In the genomic region with DNA sequence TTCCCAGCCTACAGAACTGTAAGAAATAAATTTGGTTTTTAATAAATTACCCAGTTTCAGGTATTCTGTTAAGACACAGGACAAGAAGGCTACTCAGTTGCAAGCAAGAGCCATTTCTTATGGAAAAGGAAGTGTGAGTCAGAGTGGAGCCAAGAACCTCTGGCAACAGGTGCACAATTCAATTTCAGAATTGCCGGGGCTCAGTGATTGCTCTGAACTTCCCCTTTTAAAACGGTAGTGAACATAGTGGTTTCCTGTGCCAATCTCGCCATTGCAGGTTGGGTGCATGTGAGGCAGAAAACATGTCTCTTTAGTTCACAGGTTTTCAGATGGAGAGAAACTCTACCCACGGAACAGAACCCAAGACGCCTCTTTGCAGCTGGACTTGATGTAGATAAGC, we compare ENCODE assay signal across 12 cellular contexts. TPM values are rescaled to one million over a fixed set of nuclear protein-coding genes. Genes with fewer than 3 reads are reported as not detected.
DNase-seq lines count a peak whose midpoint lies in the region; ATAC-seq and TF ChIP-seq lines count a peak whose summit lies in the region.
"Had no signal": no experiment of that assay in that cellular context is flagged by ENCODE, and none has a peak within 500 bp of the region (broad histone marks: within the 10 kb centered on the region; RNA-seq: fewer than 3 reads in every experiment).

No MANE protein-coding gene starts in this region.

- H3K27ac Mint-ChIP-seq in activated CD8-positive, alpha-beta memory T cell treated with anti-CD3 and anti-CD28 coated beads, Interleukin-2, amount 10 ng/mL, durations not matched to agents 7 days and 5 days, result peak overlapping the region; percentile 45
- peak overlapping the region; percentile 30 for H3K27ac Mint-ChIP-seq in stimulated activated memory B cell treated with anti-CD40 and anti-IgM and Interleukin-4, amounts not matched to agents 10 μg/mL and 1 μg/mL and 100 μg/mL, for 72 hours
- H3K27ac Mint-ChIP-seq: T-helper 2 cell treated with Interferon-gamma antibody and Interleukin-4, amounts not matched to agents 5 μg/mL and 100 μg/mL, for 36 hours had no signal

- H3K27me3 Mint-ChIP-seq in activated CD8-positive, alpha-beta memory T cell treated with anti-CD3 and anti-CD28 coated beads, Interleukin-2, amount 10 ng/mL, durations not matched to agents 7 days and 5 days, result no peaks in the 10 kb centered on the region
- H3K27me3 Mint-ChIP-seq in stimulated activated memory B cell treated with anti-CD40 and anti-IgM and Interleukin-4, amounts not matched to agents 10 μg/mL and 1 μg/mL and 100 μg/mL, for 72 hours, result no peaks in the 10 kb centered on the region

- intact Hi-C loops in breast epithelium (cut with DNase I; ENCODE audit: low total_unique reads), result no loop called here
- intact Hi-C loops in gastrocnemius medialis (cut with DNase I; ENCODE audit: low total_unique reads), result no loop called here

- no peaks in the 10 kb centered on the region for H3K79me2 ChIP-seq in OCI-LY3 (ENCODE audit: low read length)

- H2AFZ ChIP-seq in OCI-LY3 (ENCODE audit: low read depth, low read length), result no peak overlapping the region

- in situ Hi-C loops in gastrocnemius medialis (cut with MboI; ENCODE audit: low sequenced_read_pairs in 4 of 4), result loop anchor here in 3 of 4 donors (10.0 to 25.0 kb wide), 4 partner anchors 57 to 395 kb away; a partner anchor contains a TSS

- peaks cover 8% of the 10 kb centered on the region; the same call in 1 of the 2 replicates for H3K27me3 ChIP-seq in OCI-LY3 (ENCODE audit: low read depth, low read length)
- no peaks in the 10 kb centered on the region for H3K27me3 ChIP-seq in breast epithelium
- no peaks in the 10 kb centered on the region for H3K27me3 ChIP-seq in gastrocnemius medialis
- H3K27me3 ChIP-seq: stomach had no signal

- peak overlapping the region; percentile 66 for H3K4me2 ChIP-seq in OCI-LY3 (ENCODE audit: low read length)

- no peaks in the 10 kb centered on the region for H3K9me3 Mint-ChIP-seq in activated CD8-positive, alpha-beta memory T cell treated with anti-CD3 and anti-CD28 coated beads, Interleukin-2, amount 10 ng/mL, durations not matched to agents 7 days and 5 days (ENCODE audit: low read depth)
- H3K9me3 Mint-ChIP-seq in stimulated activated memory B cell treated with anti-CD40 and anti-IgM and Interleukin-4, amounts not matched to agents 10 μg/mL and 1 μg/mL and 100 μg/mL, for 72 hours, result peaks cover 3% of the 10 kb centered on the region
- H3K9me3 Mint-ChIP-seq: T-helper 2 cell treated with Interferon-gamma antibody and Interleukin-4, amounts not matched to agents 5 μg/mL and 100 μg/mL, for 36 hours had no signal

- no peak for ATAC-seq in activated CD8-positive, alpha-beta memory T cell treated with anti-CD3 and anti-CD28 coated beads, Interleukin-2, amount 10 ng/mL, durations not matched to agents 7 days and 5 days
- ATAC-seq in HG02973 (IDR thresholded peaks at IDR 0.05; ENCODE audit: unreplicated experiment) (peak; percentile 57), gastrocnemius medialis (no peak)
- ATAC-seq in stimulated activated memory B cell treated with anti-CD40 and anti-IgM and Interleukin-4, amounts not matched to agents 10 μg/mL and 1 μg/mL and 100 μg/mL, for 72 hours, result peak; percentile 85
- ATAC-seq: psoas muscle had no signal

- H3K9me3 ChIP-seq in OCI-LY3 (ENCODE audit: insufficient read depth, low read length) (no peaks in the 10 kb centered on the region), breast epithelium (no peaks in the 10 kb centered on the region), gastrocnemius medialis (no peaks in the 10 kb centered on the region)
- H3K9me3 ChIP-seq: psoas muscle, stomach had no signal

- H3K4me1 Mint-ChIP-seq in activated CD8-positive, alpha-beta memory T cell treated with anti-CD3 and anti-CD28 coated beads, Interleukin-2, amount 10 ng/mL, durations not matched to agents 7 days and 5 days, result peaks cover 28% of the 10 kb centered on the region
- H3K4me1 Mint-ChIP-seq in stimulated activated memory B cell treated with anti-CD40 and anti-IgM and Interleukin-4, amounts not matched to agents 10 μg/mL and 1 μg/mL and 100 μg/mL, for 72 hours, result peaks cover 40% of the 10 kb centered on the region

- TF ChIP-seq CTCF in OCI-LY3 (IDR thresholded peaks at IDR 0.05; ENCODE audit: low read depth, low read length) (no peak), breast epithelium (IDR thresholded peaks at IDR 0.05) (no peak), gastrocnemius medialis (IDR thresholded peaks at IDR 0.05 in 4 of 5, conservative IDR thresholded peaks at IDR 0.05 in 1 of 5) (no peak)

- H3K4me3 Mint-ChIP-seq in activated CD8-positive, alpha-beta memory T cell treated with anti-CD3 and anti-CD28 coated beads, Interleukin-2, amount 10 ng/mL, durations not matched to agents 7 days and 5 days, result no peak overlapping the region
- H3K4me3 Mint-ChIP-seq in stimulated activated memory B cell treated with anti-CD40 and anti-IgM and Interleukin-4, amounts not matched to agents 10 μg/mL and 1 μg/mL and 100 μg/mL, for 72 hours, result no peak overlapping the region
- H3K4me3 Mint-ChIP-seq: T-helper 2 cell treated with Interferon-gamma antibody and Interleukin-4, amounts not matched to agents 5 μg/mL and 100 μg/mL, for 36 hours had no signal

- H3K9ac ChIP-seq in OCI-LY3 (ENCODE audit: low read length), result peak overlapping the region; percentile 34; the same call in 1 of the 2 replicates

- DNase-seq in activated CD8-positive, alpha-beta memory T cell treated with anti-CD3 and anti-CD28 coated beads, Interleukin-2, amount 10 ng/mL, durations not matched to agents 7 days and 5 days, result peak; percentile 50
- no peak for DNase-seq in activated CD8-positive, alpha-beta memory T cell treated with anti-CD3 and anti-CD28 coated beads, Interleukin-2, amount 50 U/mL, for 4 hours
- DNase-seq in NCI-H2029 treated with DMSO at 0.1 percent for 48 hours (lab: John Stamatoyannopoulos, UW) (no peak), breast epithelium (ENCODE audit: low spot score in 2 of 2) (no peak), gastrocnemius medialis (no peak)
- DNase-seq: NCI-H1092, psoas muscle, stomach had no signal

- CTCF ChIA-PET in activated CD8-positive, alpha-beta memory T cell treated with anti-CD3 and anti-CD28 coated beads, Interleukin-2, amount 10 ng/mL, durations not matched to agents 7 days and 5 days (lab: Charles Lee), result interaction anchor here (0.7 to 14.2 kb wide), 4 partner anchors 11 to 114 kb away, joined by 3 to 478 read pairs (median 6); a partner anchor contains a TSS

- no peaks in the 10 kb centered on the region for H4K20me1 ChIP-seq in OCI-LY3 (ENCODE audit: insufficient read depth, low read length)

- H3K27ac ChIP-seq in OCI-LY3 (ENCODE audit: low read length), result peak overlapping the region; percentile 78
- no peak overlapping the region for H3K27ac ChIP-seq in breast epithelium
- H3K27ac ChIP-seq in gastrocnemius medialis, result no peak overlapping the region
- H3K27ac ChIP-seq: psoas muscle had no signal

- H3K36me3 Mint-ChIP-seq in activated CD8-positive, alpha-beta memory T cell treated with anti-CD3 and anti-CD28 coated beads, Interleukin-2, amount 10 ng/mL, durations not matched to agents 7 days and 5 days, result peaks cover 12% of the 10 kb centered on the region
- peaks cover 43% of the 10 kb centered on the region for H3K36me3 Mint-ChIP-seq in stimulated activated memory B cell treated with anti-CD40 and anti-IgM and Interleukin-4, amounts not matched to agents 10 μg/mL and 1 μg/mL and 100 μg/mL, for 72 hours

- H3K36me3 ChIP-seq in OCI-LY3 (replicated peaks; ENCODE audit: low read depth, low read length), result peaks cover 18% of the 10 kb centered on the region
- H3K36me3 ChIP-seq in breast epithelium, result no peaks in the 10 kb centered on the region
- H3K36me3 ChIP-seq in gastrocnemius medialis, result no peaks in the 10 kb centered on the region

- H3K4me1 ChIP-seq in OCI-LY3 (ENCODE audit: low read length) (peaks cover 48% of the 10 kb centered on the region), breast epithelium (no peaks in the 10 kb centered on the region), gastrocnemius medialis (peaks cover 4 to 6% of the 10 kb centered on the region in 2 donors)

- peak overlapping the region; percentile 38 for H3K4me3 ChIP-seq in OCI-LY3 (ENCODE audit: low read length)
- H3K4me3 ChIP-seq in breast epithelium, result no peak overlapping the region
- no peak overlapping the region for H3K4me3 ChIP-seq in gastrocnemius medialis
- H3K4me3 ChIP-seq: psoas muscle, stomach had no signal

- TF ChIP-seq POLR2A in breast epithelium (IDR thresholded peaks at IDR 0.05) (no peak), gastrocnemius medialis (IDR thresholded peaks at IDR 0.05) (no peak)

RNA-seq across cellular contexts. Expression of a gene that starts 16.4 kb away (rescaled TPM):
- 10 to 100 TPM; 68.0 to 79.2 TPM for total RNA-seq in activated CD8-positive, alpha-beta memory T cell treated with anti-CD3 and anti-CD28 coated beads, Interleukin-2, amount 10 ng/mL, durations not matched to agents 7 days and 5 days
- total RNA-seq in breast epithelium, result 100 to 1,000 TPM in 1 of 3 donors, 10 to 100 TPM in 2; 74.1 to 103 (median 76.7) TPM
- total RNA-seq in gastrocnemius medialis, result 100 to 1,000 TPM in 1 of 4 donors, 10 to 100 TPM in 3; 45.9 to 118 (median 94.2) TPM

RNA-seq across cellular contexts. Expression of a gene that starts 24.2 kb away (rescaled TPM):
- total RNA-seq in activated CD8-positive, alpha-beta memory T cell treated with anti-CD3 and anti-CD28 coated beads, Interleukin-2, amount 10 ng/mL, durations not matched to agents 7 days and 5 days, result 1 to 10 TPM; 6.6 to 9.7 TPM
- total RNA-seq in breast epithelium (10 to 100 TPM; 32.2 to 49.2 (median 44.5) TPM), gastrocnemius medialis (100 to 1,000 TPM in 3 of 4 donors, 10 to 100 TPM in 1; 99.5 to 155 (median 121) TPM)

RNA-seq across cellular contexts. Expression of a gene that starts 37.3 kb away (rescaled TPM):
- total RNA-seq in activated CD8-positive, alpha-beta memory T cell treated with anti-CD3 and anti-CD28 coated beads, Interleukin-2, amount 10 ng/mL, durations not matched to agents 7 days and 5 days, result not detected
- total RNA-seq in breast epithelium, result 100 to 1,000 TPM in 1 of 3 donors, 10 to 100 TPM in 1, not detected in 1; 43.9 to 106 TPM
- total RNA-seq in gastrocnemius medialis, result not detected

RNA-seq across cellular contexts. Expression of a gene that starts 54.2 kb away (rescaled TPM):
- under 1 TPM in 1 of 2 experiments, not detected in 1; 0.15 TPM for total RNA-seq in activated CD8-positive, alpha-beta memory T cell treated with anti-CD3 and anti-CD28 coated beads, Interleukin-2, amount 10 ng/mL, durations not matched to agents 7 days and 5 days
- 1 to 10 TPM in 1 of 3 donors, not detected in 2; 1.3 TPM for total RNA-seq in breast epithelium
- total RNA-seq in gastrocnemius medialis, result not detected
- total RNA-seq: stomach had no signal

Comparison
In these comparisons a context has a peak if more than half of its experiments do, and no peak if none do; other contexts are left out.
1. ATAC-seq: peak in HG02973 (single experiment) and stimulated activated memory B cell treated with anti-CD40 and anti-IgM and Interleukin-4, amounts not matched to agents 10 μg/mL and 1 μg/mL and 100 μg/mL, for 72 hours (single experiment); none in activated CD8-positive, alpha-beta memory T cell treated with anti-CD3 and anti-CD28 coated beads, Interleukin-2, amount 10 ng/mL, durations not matched to agents 7 days and 5 days (single experiment) and gastrocnemius medialis (0 of 2).